In the genomic region with DNA sequence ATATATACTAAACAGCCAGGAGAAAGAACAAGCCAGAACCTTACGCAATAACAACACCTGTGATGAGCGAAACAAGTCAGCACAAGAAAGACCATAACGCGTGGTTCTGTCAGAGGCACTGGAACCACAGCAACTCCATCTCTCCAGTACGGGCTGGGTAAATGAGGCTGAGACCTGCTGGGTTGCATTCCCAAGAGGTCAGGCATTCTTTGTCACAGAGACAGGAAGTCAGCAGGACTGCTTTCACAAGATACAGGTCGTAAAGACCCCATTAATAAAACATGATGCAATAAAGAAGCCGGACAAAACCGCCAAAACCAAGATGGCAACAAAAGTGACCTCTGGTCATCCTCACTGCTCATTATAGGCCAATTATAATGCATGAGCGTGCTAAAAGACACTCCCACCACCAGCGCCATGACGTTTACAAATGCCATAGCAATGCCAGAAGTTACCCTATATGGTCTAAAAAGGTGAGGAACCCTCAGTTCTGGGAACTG, we compare ENCODE assay signal across 16 cellular contexts. TPM values are rescaled to one million over a fixed set of nuclear protein-coding genes. Genes with fewer than 3 reads are reported as not detected.
DNase-seq lines count a peak whose midpoint lies in the region; ATAC-seq and TF ChIP-seq lines count a peak whose summit lies in the region.
"Had no signal": no experiment of that assay in that cellular context is flagged by ENCODE, and none has a peak within 500 bp of the region (broad histone marks: within the 10 kb centered on the region; RNA-seq: fewer than 3 reads in every experiment).

No MANE protein-coding gene starts in this region.

- peak overlapping the region; percentile 34 for H3K4me3 Mint-ChIP-seq in Caco-2 (ENCODE audit: unreplicated experiment)
- H3K4me3 Mint-ChIP-seq in endodermal cell: no peak overlapping the region
- peak overlapping the region; percentile 20 for H3K4me3 Mint-ChIP-seq in natural killer cell treated with Interleukin-12 subunit alpha and Interleukin-12 subunit beta and Interleukin-15 and Interleukin-18, amount 100 ng/mL, for 72 hours
- H3K4me3 Mint-ChIP-seq: activated CD8-positive, alpha-beta memory T cell treated with anti-CD3 and anti-CD28 coated beads, Interleukin-2, amount 10 ng/mL, durations not matched to agents 7 days and 5 days had no signal

- BruUV-seq in Caco-2 (replicated peaks; lab: Mats Ljungman, UMichigan): no TSS peak

- H3K9me3 ChIP-seq in Caco-2: no peaks in the 10 kb centered on the region
- no peaks in the 10 kb centered on the region for H3K9me3 ChIP-seq in endodermal cell (ENCODE audit: control insufficient read depth, low read length)

- H3K4me1 Mint-ChIP-seq in Caco-2 (ENCODE audit: low read depth, unreplicated experiment) (peaks cover 8% of the 10 kb centered on the region), endodermal cell (peaks cover 64% of the 10 kb centered on the region)
- H3K4me1 Mint-ChIP-seq in natural killer cell treated with Interleukin-12 subunit alpha and Interleukin-12 subunit beta and Interleukin-15 and Interleukin-18, amount 100 ng/mL, for 72 hours (ENCODE audit: low read depth in 2 of 2): peaks cover 74 to 79% of the 10 kb centered on the region in 2 donors

- POLR2A ChIA-PET in Caco-2 (lab: Charles Lee): no interaction called here

- no peak for ATAC-seq in natural killer cell treated with Interleukin-12 subunit alpha and Interleukin-12 subunit beta and Interleukin-15 and Interleukin-18, amount 100 ng/mL, for 72 hours
- ATAC-seq in GM21529 (IDR thresholded peaks at IDR 0.05; ENCODE audit: unreplicated experiment) (no peak), GM21447 (IDR thresholded peaks at IDR 0.05; ENCODE audit: unreplicated experiment) (no peak)
- ATAC-seq: activated CD8-positive, alpha-beta memory T cell treated with anti-CD3 and anti-CD28 coated beads, Interleukin-2, amount 10 ng/mL, durations not matched to agents 7 days and 5 days; GM12878 had no signal

- H3K27ac Mint-ChIP-seq in Caco-2 (ENCODE audit: unreplicated experiment): peak overlapping the region; percentile 88
- peak overlapping the region; percentile 94 for H3K27ac Mint-ChIP-seq in endodermal cell
- peak overlapping the region; percentile 26 to 83 for H3K27ac Mint-ChIP-seq in natural killer cell treated with Interleukin-12 subunit alpha and Interleukin-12 subunit beta and Interleukin-15 and Interleukin-18, amount 100 ng/mL, for 72 hours
- H3K27ac Mint-ChIP-seq: activated CD8-positive, alpha-beta memory T cell treated with anti-CD3 and anti-CD28 coated beads, Interleukin-2, amount 10 ng/mL, durations not matched to agents 7 days and 5 days had no signal

- 44 to 56% methylated on average over 8 to 11 of the region's 11 CpGs for WGBS in endodermal cell (ENCODE audit: insufficient coverage in 1 of 2, insufficient read length in 1 of 2), 2 experiments

- no peaks in the 10 kb centered on the region for H3K9me3 Mint-ChIP-seq in Caco-2 (ENCODE audit: unreplicated experiment)
- no peaks in the 10 kb centered on the region for H3K9me3 Mint-ChIP-seq in endodermal cell
- H3K9me3 Mint-ChIP-seq in natural killer cell treated with Interleukin-12 subunit alpha and Interleukin-12 subunit beta and Interleukin-15 and Interleukin-18, amount 100 ng/mL, for 72 hours: no peaks in the 10 kb centered on the region

- H3K4me1 ChIP-seq in Caco-2: peaks cover 16% of the 10 kb centered on the region
- no peaks in the 10 kb centered on the region for H3K4me1 ChIP-seq in endodermal cell (ENCODE audit: control insufficient read depth, insufficient read depth, low read length)

- H3K9ac ChIP-seq in endodermal cell (ENCODE audit: extremely low read depth, low read length, poor library complexity, severe bottlenecking): no peak overlapping the region

- H3K27ac ChIP-seq in endodermal cell (ENCODE audit: low read depth, low read length) (peak overlapping the region; percentile 86), substantia nigra (ENCODE audit: low read depth, low read length, poor library complexity, severe bottlenecking) (no peak overlapping the region)
- H3K27ac ChIP-seq: brain microvascular endothelial cell had no signal

- H3K36me3 ChIP-seq in Caco-2 (ENCODE audit: control insufficient read depth, insufficient read depth, low read length) (no peaks in the 10 kb centered on the region), endodermal cell (ENCODE audit: control insufficient read depth, insufficient read depth, low read length) (peaks cover 5% of the 10 kb centered on the region)

- H3K36me3 Mint-ChIP-seq in Caco-2 (ENCODE audit: insufficient read depth, unreplicated experiment) (no peaks in the 10 kb centered on the region), endodermal cell (ENCODE audit: low read depth) (peaks cover 20% of the 10 kb centered on the region)
- H3K36me3 Mint-ChIP-seq in natural killer cell treated with Interleukin-12 subunit alpha and Interleukin-12 subunit beta and Interleukin-15 and Interleukin-18, amount 100 ng/mL, for 72 hours: no peaks in the 10 kb centered on the region

- H3K27me3 ChIP-seq in Caco-2 (replicated peaks; ENCODE audit: control insufficient read depth, insufficient read depth, low read length) (no peaks in the 10 kb centered on the region), endodermal cell (ENCODE audit: control insufficient read depth, insufficient read depth, low read length, poor library complexity, severe bottlenecking) (no peaks in the 10 kb centered on the region)
- H3K27me3 ChIP-seq: brain microvascular endothelial cell had no signal

- no peak for TF ChIP-seq CTCF in Caco-2 (IDR thresholded peaks at IDR 0.05; ENCODE audit: insufficient read depth in 1 of 2, low read depth in 1 of 2, low read length in 1 of 2, severe bottlenecking in 1 of 2, unreplicated experiment in 1 of 2)
- TF ChIP-seq CTCF in endodermal cell (conservative IDR thresholded peaks at IDR 0.05): no peak

- intact Hi-C loops in Caco-2 (cut with micrococcal nuclease; ENCODE audit: unreplicated experiment): loop anchor here (5.0 kb wide), 1 partner anchor 51 kb away; no protein-coding TSS in a partner anchor

- no peaks in the 10 kb centered on the region for H3K27me3 Mint-ChIP-seq in Caco-2 (ENCODE audit: insufficient read depth, unreplicated experiment)
- no peaks in the 10 kb centered on the region for H3K27me3 Mint-ChIP-seq in endodermal cell (ENCODE audit: insufficient read depth)
- H3K27me3 Mint-ChIP-seq in natural killer cell treated with Interleukin-12 subunit alpha and Interleukin-12 subunit beta and Interleukin-15 and Interleukin-18, amount 100 ng/mL, for 72 hours: no peaks in the 10 kb centered on the region
- H3K27me3 Mint-ChIP-seq: activated CD8-positive, alpha-beta memory T cell treated with anti-CD3 and anti-CD28 coated beads, Interleukin-2, amount 10 ng/mL, durations not matched to agents 7 days and 5 days had no signal

- CTCF ChIA-PET in Caco-2 (lab: Charles Lee): no interaction called here

- DNase-seq in Caco-2 (peak; percentile 75 to 84), NCI-H146 (lab: John Stamatoyannopoulos, UW) (peak; percentile 74), endodermal cell (peak; percentile 84), NCI-H1092 treated with DMSO at 0.1 percent for 48 hours (lab: John Stamatoyannopoulos, UW) (no peak), substantia nigra (lab: John Stamatoyannopoulos, UW) (no peak)
- DNase-seq in natural killer cell treated with Interleukin-12 subunit alpha and Interleukin-12 subunit beta and Interleukin-15 and Interleukin-18, amount 100 ng/mL, for 72 hours (ENCODE audit: low spot score): peak; percentile 49
- DNase-seq: activated CD8-positive, alpha-beta memory T cell treated with anti-CD3 and anti-CD28 coated beads, Interleukin-2, amount 10 ng/mL, durations not matched to agents 7 days and 5 days; brain microvascular endothelial cell; COR-L47; Kasumi-1; NCI-H774 had no signal

- H3K4me3 ChIP-seq in Caco-2 (ENCODE audit: low read depth, low read length) (no peak overlapping the region), endodermal cell (ENCODE audit: low read length) (no peak overlapping the region)
- H3K4me3 ChIP-seq: GM12878 had no signal

RNA-seq across cellular contexts. Expression of a gene that starts 21.7 kb away (rescaled TPM):
- 9.5 and 11.5 TPM in 2 replicates for total RNA-seq in Caco-2 (2022)
- total RNA-seq in endodermal cell: 10 to 100 TPM; 38.9 to 53.2 TPM
- polyA plus RNA-seq in endodermal cell (2013, experiment 1 of 2): 22.0 TPM
- 19.7 TPM for polyA plus RNA-seq in endodermal cell (2013, experiment 2 of 2)
- 10 to 100 TPM; 43.1 to 43.6 TPM for total RNA-seq in natural killer cell treated with Interleukin-12 subunit alpha and Interleukin-12 subunit beta and Interleukin-15 and Interleukin-18, amount 100 ng/mL, for 72 hours

RNA-seq across cellular contexts. Expression of a gene that starts 49.6 kb away (rescaled TPM):
- not detected in 2 replicates for total RNA-seq in Caco-2 (2022)
- 1 to 10 TPM in 1 of 2 donors, under 1 TPM in 1; 0.33 to 1.7 TPM for total RNA-seq in endodermal cell
- polyA plus RNA-seq in endodermal cell (2013, experiment 1 of 2): 0.21 TPM
- polyA plus RNA-seq in endodermal cell (2013, experiment 2 of 2): not detected
- not detected for total RNA-seq in natural killer cell treated with Interleukin-12 subunit alpha and Interleukin-12 subunit beta and Interleukin-15 and Interleukin-18, amount 100 ng/mL, for 72 hours
- total RNA-seq: mononuclear cell; T-helper 2 cell treated with Interferon-gamma antibody and Interleukin-4, amounts not matched to agents 100 ng/mL and 5 ng/mL, for 36 hours had no signal

RNA-seq across cellular contexts. Expression of a gene that starts 53.5 kb away (rescaled TPM):
- total RNA-seq in Caco-2 (2022): 0.68 TPM in 1 of 2 replicates, not detected in the other
- not detected for total RNA-seq in endodermal cell
- 0.39 TPM for polyA plus RNA-seq in endodermal cell (2013, experiment 1 of 2)
- polyA plus RNA-seq in endodermal cell (2013, experiment 2 of 2): 0.50 TPM
- total RNA-seq in natural killer cell treated with Interleukin-12 subunit alpha and Interleukin-12 subunit beta and Interleukin-15 and Interleukin-18, amount 100 ng/mL, for 72 hours: not detected
- total RNA-seq: mononuclear cell; T-helper 2 cell treated with Interferon-gamma antibody and Interleukin-4, amounts not matched to agents 100 ng/mL and 5 ng/mL, for 36 hours had no signal

RNA-seq across cellular contexts. Expression of a gene that starts 56.0 kb away (rescaled TPM):
- 27.4 and 27.7 TPM in 2 replicates for total RNA-seq in Caco-2 (2022)
- total RNA-seq in endodermal cell: 10 to 100 TPM; 28.4 to 28.9 TPM
- polyA plus RNA-seq in endodermal cell (2013, experiment 1 of 2): 21.4 TPM
- 23.5 TPM for polyA plus RNA-seq in endodermal cell (2013, experiment 2 of 2)
- 10 to 100 TPM; 56.5 to 57.7 TPM for total RNA-seq in natural killer cell treated with Interleukin-12 subunit alpha and Interleukin-12 subunit beta and Interleukin-15 and Interleukin-18, amount 100 ng/mL, for 72 hours

Comparison
In these comparisons a context has a peak if more than half of its experiments do, and no peak if none do; other contexts are left out.
1. DNase-seq: peak in Caco-2 (2 of 2), NCI-H146 (single experiment), endodermal cell (single experiment) and natural killer cell treated with Interleukin-12 subunit alpha and Interleukin-12 subunit beta and Interleukin-15 and Interleukin-18, amount 100 ng/mL, for 72 hours (single experiment); none in NCI-H1092 treated with DMSO at 0.1 percent for 48 hours (single experiment) and substantia nigra (0 of 49).
2. Peak in every context shown above with its lines, with median percentiles within 50 percentile points of each other: H3K27ac Mint-ChIP-seq.